ENCODE assay signal across 1 cellular context in genomic region chr7:92134271-92135099, GRCh38.
A peak's percentile ranks its signal among the peaks of the same experiment; 100 is the strongest.
TF ChIP-seq lines count a peak whose summit lies in the region.

TSS of gene CYP51A1 (minus strand) at chr7:92134477. CDS start at chr7:92134364, 113 bp downstream.

TF ChIP-seq in HepG2, 621 proteins besides CTCF, POLR2A, EP300 and RAD21 (continued from another document and continues in another):
- TF ChIP-seq ZNF512B (CRISPR knock-in tag; IDR thresholded peaks at IDR 0.05; ENCODE audit: borderline replicate concordance) = peak; percentile 65; the same call in 1 of the 2 replicates
- TF ChIP-seq ZSCAN12 (CRISPR knock-in tag; IDR thresholded peaks at IDR 0.05) = no peak; the same call in 1 of the 2 replicates
- peak; percentile 86; the same call in 1 of the 2 replicates for TF ChIP-seq DZIP1 (CRISPR knock-in tag; IDR thresholded peaks at IDR 0.05)
- TF ChIP-seq ZNF138 (CRISPR knock-in tag; IDR thresholded peaks at IDR 0.05; ENCODE audit: low read depth) = no peak; the same call in none of the 2 replicates
- TF ChIP-seq IRF2 (CRISPR knock-in tag; IDR thresholded peaks at IDR 0.05) = peak; percentile 83; the same call in 1 of the 2 replicates
- no peak for TF ChIP-seq CCAR2 (optimal IDR thresholded peaks at IDR 0.05; ENCODE audit: low read depth, low read length)
- TF ChIP-seq DMAP1 (CRISPR knock-in tag; IDR thresholded peaks at IDR 0.05) = peak; percentile 91
- peak; percentile 55; the same call in 1 of the 2 replicates for TF ChIP-seq KLF12 (CRISPR knock-in tag; IDR thresholded peaks at IDR 0.05; ENCODE audit: borderline replicate concordance)
- no peak for TF ChIP-seq HNF4G (IDR thresholded peaks at IDR 0.05; ENCODE audit: borderline replicate concordance, low read depth, low read length)
- TF ChIP-seq HNF4G (CRISPR knock-in tag; IDR thresholded peaks at IDR 0.05; ENCODE audit: borderline replicate concordance, low read depth) = peak; percentile 20; the same call in 1 of the 2 replicates
- no peak for TF ChIP-seq ZNF710 (CRISPR knock-in tag; IDR thresholded peaks at IDR 0.05; ENCODE audit: borderline replicate concordance)
- TF ChIP-seq TBL1XR1 (IDR thresholded peaks at IDR 0.05; ENCODE audit: borderline replicate concordance, low read length, partially characterized antibody) = no peak
- TF ChIP-seq ZNF362 (CRISPR knock-in tag; IDR thresholded peaks at IDR 0.05; ENCODE audit: borderline replicate concordance) = no peak
- no peak for TF ChIP-seq EZH2 (conservative IDR thresholded peaks at IDR 0.05; ENCODE audit: low read depth, low read length)
- peak; percentile 89 for TF ChIP-seq TAF1 (CRISPR knock-in tag; IDR thresholded peaks at IDR 0.05)
- TF ChIP-seq ZNF577 (CRISPR knock-in tag; IDR thresholded peaks at IDR 0.05; ENCODE audit: borderline replicate concordance, low read depth) = no peak
- TF ChIP-seq ZNF639 (CRISPR knock-in tag; conservative IDR thresholded peaks at IDR 0.05) = no peak; the same call in 1 of the 2 replicates
- TF ChIP-seq PRDM15 (CRISPR knock-in tag; IDR thresholded peaks at IDR 0.05) = peak; percentile 49; the same call in 1 of the 2 replicates
- TF ChIP-seq ZNF720 (CRISPR knock-in tag; IDR thresholded peaks at IDR 0.05) = no peak
- no peak for TF ChIP-seq SSRP1 (CRISPR knock-in tag; IDR thresholded peaks at IDR 0.05)
- peak; percentile 88; the same call in 1 of the 2 replicates for TF ChIP-seq IRX3 (CRISPR knock-in tag; IDR thresholded peaks at IDR 0.05; ENCODE audit: borderline replicate concordance, low read depth)
- no peak for TF ChIP-seq BRD4 (CRISPR knock-in tag; IDR thresholded peaks at IDR 0.05)
- TF ChIP-seq CHD2 (IDR thresholded peaks at IDR 0.05; ENCODE audit: low read depth, low read length) = peak; percentile 83
- TF ChIP-seq CBX2 (IDR thresholded peaks at IDR 0.05; ENCODE audit: low read depth, low read length) = no peak
- 0 out of 2 replicates have a peak, but pooled peaks have one; percentile 38 for TF ChIP-seq CBX2 (CRISPR knock-in tag; IDR thresholded peaks at IDR 0.05; ENCODE audit: low read depth)
- peak; percentile 90; the same call in 1 of the 2 replicates for TF ChIP-seq TRAFD1 (CRISPR knock-in tag; IDR thresholded peaks at IDR 0.05; ENCODE audit: borderline replicate concordance)
- TF ChIP-seq ZNF3 (CRISPR knock-in tag; IDR thresholded peaks at IDR 0.05) = 0 out of 2 replicates have a peak, but pooled peaks have one; percentile 49
- peak; percentile 86 for TF ChIP-seq ZFY (CRISPR knock-in tag; IDR thresholded peaks at IDR 0.05)
- no peak; the same call in 1 of the 2 replicates for TF ChIP-seq PRMT3 (CRISPR knock-in tag; IDR thresholded peaks at IDR 0.05; ENCODE audit: borderline replicate concordance, low read depth)
- 0 out of 2 replicates have a peak, but pooled peaks have one; percentile 27 for TF ChIP-seq ZNF44 (CRISPR knock-in tag; IDR thresholded peaks at IDR 0.05)
- no peak for TF ChIP-seq ZNF383 (CRISPR knock-in tag; IDR thresholded peaks at IDR 0.05; ENCODE audit: borderline replicate concordance)
- peak; percentile 19; the same call in 1 of the 2 replicates for TF ChIP-seq ZNF335 (CRISPR knock-in tag; IDR thresholded peaks at IDR 0.05)
- TF ChIP-seq AGO2 (optimal IDR thresholded peaks at IDR 0.05; ENCODE audit: low read depth, low read length) = peak; percentile 93
- peak; percentile 67 for TF ChIP-seq RXRB (CRISPR knock-in tag; IDR thresholded peaks at IDR 0.05; ENCODE audit: borderline replicate concordance)
- TF ChIP-seq DRAP1 (CRISPR knock-in tag; IDR thresholded peaks at IDR 0.05) = peak; percentile 93
- no peak for TF ChIP-seq ZNF597 (CRISPR knock-in tag; IDR thresholded peaks at IDR 0.05)
- no peak for TF ChIP-seq ZNF20 (CRISPR knock-in tag; IDR thresholded peaks at IDR 0.05)
- TF ChIP-seq SRSF4 (IDR thresholded peaks at IDR 0.05; ENCODE audit: low read depth, low read length, poor library complexity, severe bottlenecking) = no peak
- TF ChIP-seq ZNF18 (CRISPR knock-in tag; IDR thresholded peaks at IDR 0.05; ENCODE audit: insufficient replicate concordance) = peak; percentile 97
- TF ChIP-seq SP5 (CRISPR knock-in tag; IDR thresholded peaks at IDR 0.05; ENCODE audit: borderline replicate concordance, low read depth) = peak; percentile 78
- 0 out of 4 replicates have a peak, but pooled peaks of 1 of the 2 experiments have one; percentile 12 for TF ChIP-seq NR2F1 (CRISPR knock-in tag; IDR thresholded peaks at IDR 0.05)
